ENCODE assay signal across 15 cellular contexts in the genomic region with DNA sequence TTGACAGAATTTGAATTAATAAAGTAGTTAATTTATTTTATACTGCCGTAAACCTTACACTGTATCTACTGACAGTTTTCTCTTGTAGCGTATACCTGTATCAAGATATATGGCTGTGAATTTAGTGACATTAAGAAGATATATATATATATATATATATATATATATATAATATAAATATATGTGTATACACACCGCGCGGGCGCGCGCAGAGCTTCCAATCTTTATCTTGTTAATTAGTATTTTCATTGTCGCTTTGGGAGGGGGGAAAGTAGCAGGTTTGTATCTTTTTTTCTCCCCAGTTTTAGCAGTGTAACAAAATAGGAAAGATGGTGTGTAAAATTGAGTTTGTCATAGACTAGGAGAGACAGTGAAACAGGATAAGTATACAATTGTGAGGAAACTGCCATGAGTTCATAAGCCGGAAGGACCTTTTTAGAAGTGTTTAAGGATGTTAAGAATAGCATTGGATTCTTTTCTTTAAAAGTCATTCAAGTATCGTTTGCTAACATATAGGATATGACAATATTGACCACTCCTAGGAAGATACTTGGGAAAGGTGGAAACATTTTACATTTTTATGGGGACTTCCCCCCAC. TPM values are rescaled to one million over a fixed set of nuclear protein-coding genes. Genes with fewer than 3 reads are reported as not detected.
DNase-seq lines count a peak whose midpoint lies in the region; FAIRE-seq and TF ChIP-seq lines count a peak whose summit lies in the region.
"Had no signal": no experiment of that assay in that cellular context is flagged by ENCODE, and none has a peak within 500 bp of the region (broad histone marks: within the 10 kb centered on the region; RNA-seq: fewer than 3 reads in every experiment).

No MANE protein-coding gene starts in this region.

- H3K27me3 ChIP-seq in breast epithelium: no peaks in the 10 kb centered on the region
- peaks cover 17% of the 10 kb centered on the region for H3K27me3 ChIP-seq in iPS-20b (ENCODE audit: insufficient read depth, low read length)
- H3K27me3 ChIP-seq in smooth muscle cell (ENCODE audit: low read depth): no peaks in the 10 kb centered on the region
- H3K27me3 ChIP-seq: colonic mucosa, transverse colon had no signal

- FAIRE-seq in RCC 7860 (lab: Jason Lieb, UNC) (peak; percentile 20), GM12891 (lab: Jason Lieb, UNC) (no peak)

- H4K20me1 ChIP-seq in smooth muscle cell (ENCODE audit: low read depth): peaks cover 43% of the 10 kb centered on the region

- H3K36me3 Mint-ChIP-seq in MCF 10A (ENCODE audit: insufficient read depth, unreplicated experiment): peaks cover 6% of the 10 kb centered on the region

- no peaks in the 10 kb centered on the region for H3K27me3 Mint-ChIP-seq in MCF 10A (ENCODE audit: insufficient read depth, unreplicated experiment)

- H3K4me1 Mint-ChIP-seq in MCF 10A (ENCODE audit: insufficient read depth, unreplicated experiment): peaks cover 38% of the 10 kb centered on the region

- H3K4me2 ChIP-seq in smooth muscle cell: peak overlapping the region; percentile 18

- intact Hi-C loops in MCF 10A (cut with micrococcal nuclease): no loop called here
- intact Hi-C loops in breast epithelium (cut with DNase I; ENCODE audit: low total_unique reads): no loop called here

- no TSS peak for BruUV-seq in MCF 10A (replicated peaks; lab: Mats Ljungman, UMichigan)

- H3K4me3 ChIP-seq in breast epithelium (no peak overlapping the region), iPS-20b (ENCODE audit: low read length) (peak overlapping the region; percentile 80), smooth muscle cell (peak overlapping the region; percentile 89)

- DNase-seq in MCF 10A (ENCODE audit: unreplicated experiment): no peak
- DNase-seq in breast epithelium (ENCODE audit: low spot score in 2 of 2): no peak
- DNase-seq in RCC 7860 (ENCODE audit: low spot score): no peak
- no peak for DNase-seq in smooth muscle cell (lab: John Stamatoyannopoulos, UW; ENCODE audit: unreplicated experiment)
- DNase-seq in SIG-M5 (lab: John Stamatoyannopoulos, UW): no peak
- no peak for DNase-seq in GM12891 (ENCODE audit: insufficient read length, low spot score)
- no peak for DNase-seq in NCI-H1694 (lab: John Stamatoyannopoulos, UW)
- DNase-seq: activated CD4-positive, alpha-beta T cell treated with anti-CD3 and anti-CD28 coated beads for 48 hours; colonic mucosa; GF-D8; mesendoderm; NCI-H1048; NCI-H748 treated with DMSO at 0.1 percent for 48 hours; transverse colon had no signal

- H3K27ac ChIP-seq in breast epithelium (no peak overlapping the region), iPS-20b (ENCODE audit: low read length) (no peak overlapping the region), smooth muscle cell (ENCODE audit: low read depth) (no peak overlapping the region)

- H3K79me2 ChIP-seq in smooth muscle cell (ENCODE audit: low read depth): peaks cover 54% of the 10 kb centered on the region

- H3F3A ChIP-seq in smooth muscle cell (ENCODE audit: low read depth): no peaks in the 10 kb centered on the region

- H3K9ac ChIP-seq in iPS-20b (ENCODE audit: low read depth, low read length): no peak overlapping the region
- no peak overlapping the region for H3K9ac ChIP-seq in smooth muscle cell (ENCODE audit: low read depth)

- 91% methylated on average over 11 of the region's 11 CpGs for WGBS in smooth muscle cell (ENCODE audit: low lambda C conversion rate)

- TF ChIP-seq POLR2A in breast epithelium (IDR thresholded peaks at IDR 0.05): no peak
- TF ChIP-seq POLR2A in GM12891 (IDR thresholded peaks at IDR 0.05; ENCODE audit: low read depth, low read length): no peak

- H3K9me3 ChIP-seq in breast epithelium (no peaks in the 10 kb centered on the region), iPS-20b (ENCODE audit: insufficient read depth, low read depth, low read length) (no peaks in the 10 kb centered on the region), smooth muscle cell (replicated peaks; ENCODE audit: low read depth) (no peaks in the 10 kb centered on the region)
- H3K9me3 ChIP-seq: colonic mucosa, transverse colon had no signal

- POLR2A ChIA-PET in MCF 10A (lab: Yijun Ruan, JAX): interaction anchor here (0.6 to 3.5 kb wide), 7 partner anchors 10 to 93 kb away, joined by 3 to 61 read pairs (median 6); no protein-coding TSS in a partner anchor

- no peak overlapping the region for H2AFZ ChIP-seq in smooth muscle cell (ENCODE audit: low read depth)

- TF ChIP-seq CTCF in MCF 10A (IDR thresholded peaks at IDR 0.05; ENCODE audit: unreplicated experiment) (no peak), breast epithelium (IDR thresholded peaks at IDR 0.05) (no peak), smooth muscle cell (IDR thresholded peaks at IDR 0.05; ENCODE audit: borderline replicate concordance, insufficient read depth, poor library complexity, severe bottlenecking) (no peak)

- peak overlapping the region; percentile 93 for H3K4me3 Mint-ChIP-seq in MCF 10A (ENCODE audit: unreplicated experiment)

- peak overlapping the region; percentile 89 for H3K27ac Mint-ChIP-seq in MCF 10A (ENCODE audit: low read depth, unreplicated experiment)

- H3K36me3 ChIP-seq in breast epithelium (no peaks in the 10 kb centered on the region), iPS-20b (ENCODE audit: insufficient read depth, low read depth, low read length) (no peaks in the 10 kb centered on the region), smooth muscle cell (ENCODE audit: low read depth) (no peaks in the 10 kb centered on the region)
- H3K36me3 ChIP-seq: colonic mucosa, transverse colon had no signal

- CTCF ChIA-PET in MCF 10A (lab: Yijun Ruan, JAX): no interaction called here

- H3K9me3 Mint-ChIP-seq in MCF 10A (ENCODE audit: unreplicated experiment): no peaks in the 10 kb centered on the region

- H3K4me1 ChIP-seq in breast epithelium (no peaks in the 10 kb centered on the region), iPS-20b (ENCODE audit: insufficient read depth, low read length) (peaks cover 13% of the 10 kb centered on the region; the same call in 1 of the 2 replicates), smooth muscle cell (ENCODE audit: low read depth) (peaks cover 15% of the 10 kb centered on the region)
- H3K4me1 ChIP-seq: colonic mucosa had no signal

TF ChIP-seq in GM12891, 5 proteins besides CTCF, POLR2A, EP300 and RAD21:
- TF ChIP-seq POU2F2 (IDR thresholded peaks at IDR 0.05; ENCODE audit: low read depth, low read length) (no peak), POLR2AphosphoS5 (IDR thresholded peaks at IDR 0.05; ENCODE audit: low read depth, low read length) (no peak), TAF1 (IDR thresholded peaks at IDR 0.05; ENCODE audit: low read depth, low read length) (no peak), SPI1 (IDR thresholded peaks at IDR 0.05; ENCODE audit: low read depth, low read length) (no peak), PAX5 (IDR thresholded peaks at IDR 0.05; ENCODE audit: insufficient read depth, low read length, severe bottlenecking) (no peak)

RNA-seq across cellular contexts. Expression of gene PLEKHA1, which starts 2.0 kb away (rescaled TPM):
- total RNA-seq in MCF 10A (2022) (55.8 and 56.7 TPM in 2 replicates), breast epithelium (10 to 100 TPM; 24.2 to 38.9 (median 26.2) TPM), smooth muscle cell (22.7 and 25.6 TPM in 2 replicates)
- 24.6 and 25.3 TPM in 2 replicates for polyA plus RNA-seq in smooth muscle cell
- polyA plus RNA-seq in GM12891 (2012; ENCODE audit: low read depth, missing spikeins): 3.1 TPM

Comparison
In these comparisons a context has a peak if more than half of its experiments do, and no peak if none do; other contexts are left out.
1. H3K4me3 ChIP-seq: peak in iPS-20b (single experiment) and smooth muscle cell (single experiment); none in breast epithelium (0 of 3).